In the genomic region with DNA sequence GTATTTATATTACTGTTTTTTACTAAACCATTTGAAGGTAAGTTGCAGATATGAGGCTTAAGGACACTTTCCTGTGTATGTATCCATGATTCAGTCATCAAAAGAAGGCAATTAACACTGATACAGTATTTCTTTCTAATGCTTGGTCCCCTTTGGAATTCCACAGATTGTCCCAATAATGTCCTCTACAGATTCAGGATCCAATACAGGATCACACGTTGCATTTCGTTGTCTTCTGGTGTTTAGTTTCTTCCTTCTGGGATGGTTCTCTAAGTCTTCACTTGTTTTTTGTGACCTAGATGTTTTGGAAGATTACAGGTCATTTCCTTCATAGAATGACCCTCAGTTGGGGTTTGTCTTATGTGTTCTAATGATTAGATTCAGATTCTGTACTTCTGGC, we compare ENCODE assay signal across 11 cellular contexts.
"Had no signal": no experiment of that assay in that cellular context is flagged by ENCODE, and none has a peak within 500 bp of the region (broad histone marks: within the 10 kb centered on the region; RNA-seq: fewer than 3 reads in every experiment).

No MANE protein-coding gene starts in this region.

- H3K27ac ChIP-seq: GM23248 had no signal

- H3K4me3 ChIP-seq: GM23248, GM23338, HAP-1 had no signal

- H3K4me3 Mint-ChIP-seq: GM23338, H9, HFFc6 had no signal

- ATAC-seq: GM23338, HCT116 had no signal

- H3K9me3 ChIP-seq: HAP-1 had no signal

- H3K27ac Mint-ChIP-seq: GM23338, H9, HFFc6 had no signal

- H3K4me2 ChIP-seq: GM23338 had no signal

- H3K36me3 ChIP-seq: HAP-1 had no signal

- H3K9me3 Mint-ChIP-seq: GM23338, H9, HFFc6 had no signal

- DNase-seq: GM23248, GOT3, H7, H9, HCEC 1CT, HFFc6 had no signal

- FAIRE-seq: H1, H54 had no signal

- H3K9ac ChIP-seq: GM23248 had no signal

- H3K4me1 ChIP-seq: HAP-1 had no signal

- H2AFZ ChIP-seq: GM23248, GM23338 had no signal
